Comparison of ENCODE assay signal across 25 cellular contexts in the genomic region with DNA sequence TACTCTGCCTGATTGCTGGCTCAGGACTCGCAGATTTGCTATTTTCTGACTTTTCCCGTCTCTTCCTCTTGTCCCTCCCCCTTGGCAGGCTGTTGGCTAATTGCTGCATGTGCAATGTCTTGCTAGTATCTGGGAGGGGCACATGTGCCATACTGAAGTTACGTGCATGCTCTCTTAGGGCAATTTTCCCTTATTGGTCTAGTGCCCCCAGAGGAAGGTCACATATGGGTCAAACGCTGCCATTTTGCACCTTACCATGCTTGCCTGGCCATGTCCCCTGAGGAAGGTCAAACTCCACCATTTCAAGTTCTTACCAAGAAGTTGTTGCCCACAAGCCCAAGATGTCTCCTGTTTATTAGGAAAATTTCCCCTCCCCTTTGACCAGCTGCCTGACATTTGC. TPM values are rescaled to one million over a fixed set of nuclear protein-coding genes. Genes with fewer than 3 reads are reported as not detected.
DNase-seq lines count a peak whose midpoint lies in the region; ATAC-seq, FAIRE-seq and TF ChIP-seq lines count a peak whose summit lies in the region.
"Had no signal": no experiment of that assay in that cellular context is flagged by ENCODE, and none has a peak within 500 bp of the region (broad histone marks: within the 10 kb centered on the region; RNA-seq: fewer than 3 reads in every experiment).

No MANE protein-coding gene starts in this region.

- TF ChIP-seq POLR2A in GM12878 (IDR thresholded peaks at IDR 0.05; ENCODE audit: low read depth, low read length) (no peak), transverse colon (IDR thresholded peaks at IDR 0.05) (no peak)

- DNase-seq in GM06990 (ENCODE audit: extremely low read depth, insufficient read length) (no peak), Karpas-422 (peak; percentile 48), GM12878 (ENCODE audit: low read depth, low spot score) (no peak), type B pancreatic cell (ENCODE audit: extremely low spot score, unreplicated experiment) (no peak), NCI-H1048 (lab: John Stamatoyannopoulos, UW) (no peak), transverse colon (no peak), progenitor cell of endocrine pancreas (ENCODE audit: low spot score, unreplicated experiment) (no peak)
- DNase-seq: activated CD4-positive, alpha-beta T cell treated with anti-CD3 and anti-CD28 coated beads, Interleukin-2, amount 50 U/mL, for 1 hour; activated CD8-positive, alpha-beta memory T cell treated with anti-CD3 and anti-CD28 coated beads, Interleukin-2, amount 50 U/mL, for 48 hours; gastrocnemius medialis; KG1; kidney; mammary epithelial cell; NCI-H1105; NCI-H2081 treated with DMSO at 0.1 percent for 48 hours; NCI-H446; Peyer's patch; stimulated activated CD4-positive, alpha-beta T cell treated with anti-CD3 and anti-CD28 coated beads, Interleukin-2, amount 100 ng/mL, for 24 hours; T-helper 17 cell had no signal

- H3K27me3 Mint-ChIP-seq in type B pancreatic cell (no peaks in the 10 kb centered on the region), progenitor cell of endocrine pancreas (no peaks in the 10 kb centered on the region)
- H3K27me3 Mint-ChIP-seq: T-helper 17 cell had no signal

- peaks cover 15% of the 10 kb centered on the region for H3K36me3 Mint-ChIP-seq in type B pancreatic cell
- H3K36me3 Mint-ChIP-seq in progenitor cell of endocrine pancreas (ENCODE audit: insufficient read depth): peaks cover 2% of the 10 kb centered on the region
- H3K36me3 Mint-ChIP-seq: stimulated activated effector memory CD8-positive, alpha-beta T cell treated with anti-CD3 and anti-CD28 coated beads, Interleukin-12 subunit alpha, Interleukin-12 subunit beta, amount 100 ng/mL, for 72 hours had no signal

- no peak for FAIRE-seq in GM12878 (lab: Jason Lieb, UNC)
- FAIRE-seq: D721Med, kidney had no signal

- no peaks in the 10 kb centered on the region for H3K9me3 ChIP-seq in Karpas-422 (ENCODE audit: low read length)
- H3K9me3 ChIP-seq in GM12878 (replicated peaks; ENCODE audit: control insufficient read depth, insufficient read depth, low read length): no peaks in the 10 kb centered on the region; the same call in 2 of the 3 replicates
- H3K9me3 ChIP-seq in transverse colon: no peaks in the 10 kb centered on the region
- H3K9me3 ChIP-seq: esophagus muscularis mucosa, gastrocnemius medialis, neutrophil, Peyer's patch had no signal

- H3K27me3 ChIP-seq in GM06990 (replicated peaks; ENCODE audit: control insufficient read depth, insufficient read depth, low read length) (no peaks in the 10 kb centered on the region), Karpas-422 (ENCODE audit: low read length) (no peaks in the 10 kb centered on the region), GM12878 (replicated peaks in 1 of 2; ENCODE audit: control insufficient read depth in 2 of 2, insufficient read depth in 2 of 2, low read length in 1 of 2) (peaks cover 0 to 3% of the 10 kb centered on the region in 2 experiments; a peak in 2 of 4 replicates), transverse colon (no peaks in the 10 kb centered on the region)
- H3K27me3 ChIP-seq: BLaER1 treated with 17β-estradiol and CSF1 and Interleukin-3, amounts not matched to agents 10 nM and 100 nM; esophagus muscularis mucosa; gastrocnemius medialis; neutrophil; Peyer's patch had no signal

- H3K9me3 Mint-ChIP-seq in type B pancreatic cell (no peaks in the 10 kb centered on the region), progenitor cell of endocrine pancreas (ENCODE audit: low read depth) (no peaks in the 10 kb centered on the region)
- H3K9me3 Mint-ChIP-seq: stimulated activated effector memory CD8-positive, alpha-beta T cell treated with anti-CD3 and anti-CD28 coated beads, Interleukin-12 subunit alpha, Interleukin-12 subunit beta, amount 100 ng/mL, for 72 hours had no signal

- H3K9me2 ChIP-seq in Karpas-422 (replicated peaks; ENCODE audit: insufficient read depth, low read length): no peaks in the 10 kb centered on the region

- no peak overlapping the region for H3K9ac ChIP-seq in Karpas-422 (ENCODE audit: low read length)
- no peak overlapping the region for H3K9ac ChIP-seq in GM12878 (ENCODE audit: control insufficient read depth, insufficient read depth, low read length)
- H3K9ac ChIP-seq: BLaER1 treated with 17β-estradiol and CSF1 and Interleukin-3, amounts not matched to agents 10 nM and 100 nM had no signal

- peak; percentile 13 for TF ChIP-seq CTCF in GM06990 (IDR thresholded peaks at IDR 0.05; ENCODE audit: insufficient read depth, low read length, poor library complexity, severe bottlenecking)
- TF ChIP-seq CTCF in GM12878 (IDR thresholded peaks at IDR 0.05 in 2 of 3, conservative IDR thresholded peaks at IDR 0.05 in 1 of 3; ENCODE audit: control insufficient read depth in 2 of 3, extremely low read depth in 1 of 3, insufficient read depth in 1 of 3, low read depth in 3 of 3, low read length in 3 of 3): peak in 2 of 3 experiments; percentile 18 to 28; a peak in 1 of 6 replicates
- TF ChIP-seq CTCF in type B pancreatic cell (conservative IDR thresholded peaks at IDR 0.05): no peak
- no peak for TF ChIP-seq CTCF in transverse colon (IDR thresholded peaks at IDR 0.05)
- no peak for TF ChIP-seq CTCF in progenitor cell of endocrine pancreas (IDR thresholded peaks at IDR 0.05; ENCODE audit: unreplicated experiment)

- H3K4me2 ChIP-seq in Karpas-422 (ENCODE audit: low read depth, low read length, poor library complexity, severe bottlenecking) (no peak overlapping the region), GM12878 (ENCODE audit: control insufficient read depth, insufficient read depth) (no peak overlapping the region)

- intact Hi-C loops in GM12878 (cut with micrococcal nuclease; ENCODE audit: unreplicated experiment): no loop called here
- intact Hi-C loops in transverse colon (cut with DNase I; ENCODE audit: low total_unique reads): no loop called here

- TF ChIP-seq EP300 in GM12878 (IDR thresholded peaks at IDR 0.05; ENCODE audit: borderline replicate concordance in 1 of 2, control insufficient read depth in 1 of 2, low read depth in 2 of 2, low read length in 2 of 2) (no peak), transverse colon (IDR thresholded peaks at IDR 0.05; ENCODE audit: low read depth) (no peak)

- WGBS in GM12878 (ENCODE audit: insufficient coverage, insufficient replicate concordance, low lambda C conversion rate, missing lambda C conversion rate): 42% methylated on average over 4 of the region's 4 CpGs
- 93 to 95% methylated on average over 4 of the region's 4 CpGs for WGBS in transverse colon (ENCODE audit: low coverage in 1 of 2), 2 donors

- H3K4me3 Mint-ChIP-seq in type B pancreatic cell (no peak overlapping the region), progenitor cell of endocrine pancreas (ENCODE audit: low read depth) (no peak overlapping the region)
- H3K4me3 Mint-ChIP-seq: stimulated activated effector memory CD8-positive, alpha-beta T cell treated with anti-CD3 and anti-CD28 coated beads, Interleukin-12 subunit alpha, Interleukin-12 subunit beta, amount 100 ng/mL, for 72 hours; T-helper 17 cell had no signal

- H3K4me1 ChIP-seq in Karpas-422 (ENCODE audit: low read length) (peaks cover 6% of the 10 kb centered on the region), GM12878 (ENCODE audit: control insufficient read depth, insufficient read depth, low read length) (0 out of 2 replicates have a peak, but pooled peaks cover 2% of the 10 kb centered on the region), transverse colon (no peaks in the 10 kb centered on the region)
- H3K4me1 ChIP-seq: esophagus muscularis mucosa, gastrocnemius medialis, Peyer's patch had no signal

- TF ChIP-seq RAD21 in GM12878 (IDR thresholded peaks at IDR 0.05; ENCODE audit: insufficient read depth, low read depth, low read length): no peak

- RAD21 ChIA-PET in GM12878 (lab: Charles Lee; ENCODE audit: unreplicated experiment): interaction anchor here (0.6 kb wide), 1 partner anchor 545 kb away, joined by 3 read pairs; no protein-coding TSS in a partner anchor

- no peak overlapping the region for H3K27ac ChIP-seq in Karpas-422 (ENCODE audit: low read length)
- no peak overlapping the region for H3K27ac ChIP-seq in GM12878 (ENCODE audit: control insufficient read depth, insufficient read depth)
- H3K27ac ChIP-seq in transverse colon: no peak overlapping the region
- H3K27ac ChIP-seq: BLaER1 treated with 17β-estradiol and CSF1 and Interleukin-3, amounts not matched to agents 10 nM and 100 nM; esophagus muscularis mucosa; gastrocnemius medialis; neutrophil; Peyer's patch; skin epidermis had no signal

- H3K36me3 ChIP-seq in GM06990 (ENCODE audit: control insufficient read depth, insufficient read depth, low read length) (no peaks in the 10 kb centered on the region), Karpas-422 (ENCODE audit: insufficient read depth, low read length) (no peaks in the 10 kb centered on the region), GM12878 (ENCODE audit: control insufficient read depth in 2 of 2, insufficient read depth in 2 of 2, low read length in 1 of 2) (no peaks in the 10 kb centered on the region), transverse colon (no peaks in the 10 kb centered on the region)
- H3K36me3 ChIP-seq: neutrophil, Peyer's patch had no signal

- H4K20me1 ChIP-seq in Karpas-422 (ENCODE audit: insufficient read depth, low read depth, low read length): no peaks in the 10 kb centered on the region
- no peaks in the 10 kb centered on the region; the same call in 1 of the 2 replicates for H4K20me1 ChIP-seq in GM12878 (ENCODE audit: control insufficient read depth, insufficient read depth)
- H4K20me1 ChIP-seq: BLaER1 treated with 17β-estradiol and CSF1 and Interleukin-3, amounts not matched to agents 10 nM and 100 nM had no signal

- H3K79me2 ChIP-seq in Karpas-422 (ENCODE audit: low read length): no peaks in the 10 kb centered on the region
- no peaks in the 10 kb centered on the region for H3K79me2 ChIP-seq in GM12878 (ENCODE audit: control insufficient read depth, insufficient read depth, low read length)

- SMC1A ChIA-PET in GM12878 (lab: Charles Lee; ENCODE audit: uncharacterized antibody, unreplicated experiment): no interaction called here

- BruUV-seq in GM12878 (replicated peaks; lab: Mats Ljungman, UMichigan): no TSS peak

- POLR2A ChIA-PET in GM12878 (lab: Charles Lee): no interaction called here

- H2AFZ ChIP-seq in Karpas-422 (ENCODE audit: low read length) (no peak overlapping the region), GM12878 (ENCODE audit: control insufficient read depth, low read depth, low read length) (no peak overlapping the region)

- H3K4me3 ChIP-seq in GM06990 (replicated peaks; ENCODE audit: low read depth, low read length): no peak overlapping the region
- no peak overlapping the region for H3K4me3 ChIP-seq in Karpas-422 (ENCODE audit: low read length)
- no peak overlapping the region for H3K4me3 ChIP-seq in GM12878
- H3K4me3 ChIP-seq in transverse colon: no peak overlapping the region
- H3K4me3 ChIP-seq: BLaER1 treated with 17β-estradiol and CSF1 and Interleukin-3, amounts not matched to agents 10 nM and 100 nM; esophagus muscularis mucosa; gastrocnemius medialis; Peyer's patch; skin epidermis had no signal

- in situ Hi-C loops in GM12878 (cut with MboI): no loop called here
- in situ Hi-C loops in transverse colon (cut with MboI; ENCODE audit: low pct_ligation_motif_present in 1 of 4, low pct_unique_long_range_greater_than_20kb in 1 of 4, low sequenced_read_pairs in 3 of 4): no loop called here

- ATAC-seq in GM12878: peak; percentile 38; the same call in 2 of the 3 replicates
- ATAC-seq: gastrocnemius medialis; stimulated activated effector memory CD8-positive, alpha-beta T cell treated with anti-CD3 and anti-CD28 coated beads, Interleukin-12 subunit alpha, Interleukin-12 subunit beta, amount 100 ng/mL, for 72 hours; T-helper 17 cell had no signal

- H3K27ac Mint-ChIP-seq in type B pancreatic cell (peak overlapping the region; percentile 60), progenitor cell of endocrine pancreas (no peak overlapping the region)
- H3K27ac Mint-ChIP-seq: stimulated activated effector memory CD8-positive, alpha-beta T cell treated with anti-CD3 and anti-CD28 coated beads, Interleukin-12 subunit alpha, Interleukin-12 subunit beta, amount 100 ng/mL, for 72 hours; T-helper 17 cell had no signal

- CTCF ChIA-PET in GM12878 (lab: Yijun Ruan, JAX): no interaction called here

- H3K4me1 Mint-ChIP-seq in type B pancreatic cell (ENCODE audit: unreplicated experiment) (no peaks in the 10 kb centered on the region), progenitor cell of endocrine pancreas (ENCODE audit: low read depth) (no peaks in the 10 kb centered on the region)

RNA-seq across cellular contexts. Expression of a gene that starts 13.9 kb away (rescaled TPM):
- 20.3 and 30.3 TPM in 2 replicates for total RNA-seq in Karpas-422 (2014; rRNA removed; shearing (Covaris generic); ENCODE audit: low replicate concordance)
- total RNA-seq in GM12878 (2013; cell fraction: nucleolus; rRNA removed): 68.5 and 75.2 TPM in 2 replicates
- total RNA-seq in GM12878 (2014; rRNA removed) (3.2 and 5.0 TPM in 2 replicates), GM12878 (2014; rRNA removed; fragmentation: Illumina TruSeq; extraction: Trizol) (7.0 and 7.2 TPM in 2 replicates), GM12878 (2021) (6.6 and 7.7 TPM in 2 replicates), type B pancreatic cell (ENCODE audit: low replicate concordance) (62.8 and 83.5 TPM in 2 replicates), transverse colon (10 to 100 TPM; 23.5 to 74.8 (median 57.0) TPM), progenitor cell of endocrine pancreas (141 and 146 TPM in 2 replicates)
- polyA plus RNA-seq in GM12878 (2011; ENCODE audit: low read depth): 1.6 TPM
- polyA plus RNA-seq in GM12878 (2011; rRNA removed) (8.0 and 9.3 TPM in 2 replicates), GM12878 (2014; fragmentation: Illumina TruSeq; extraction: Trizol) (4.4 and 4.8 TPM in 2 replicates), GM12878 (2014; fragmentation: Nextera tagmentation; extraction: Ambion mirVana) (1 to 10 TPM in 1 of 2 experiments, under 1 TPM in 1; 0.75 to 1.6 TPM), GM12878 (2014; rRNA removed) (2.3 and 2.7 TPM in 2 replicates), GM12878 (2016; fragmentation: Nextera tagmentation; extraction: Ambion mirVana) (1 to 10 TPM; 5.5 to 5.7 TPM)
- polyA plus RNA-seq in GM12878 (2011; cell fraction: cytosol; rRNA removed): 5.9 and 7.4 TPM in 2 replicates
- polyA plus RNA-seq in GM12878 (2011; cell fraction: nucleus; rRNA removed): 6.2 and 6.3 TPM in 2 replicates
- 1.4 and 2.1 TPM in 2 replicates for polyA plus RNA-seq in GM12878 (2012)
- 24.5 and 27.1 TPM in 2 replicates for polyA minus RNA-seq in GM12878 (2011; rRNA and poly(A)+ RNA removed)
- polyA minus RNA-seq in GM12878 (2011; cell fraction: cytosol; rRNA and poly(A)+ RNA removed): 7.9 and 11.3 TPM in 2 replicates
- polyA minus RNA-seq in GM12878 (2011; cell fraction: nucleus; rRNA and poly(A)+ RNA removed): 21.9 and 27.0 TPM in 2 replicates

RNA-seq across cellular contexts. Expression of a gene that starts 27.7 kb away (rescaled TPM):
- total RNA-seq in Karpas-422 (2014; rRNA removed; shearing (Covaris generic); ENCODE audit: low replicate concordance): 14.9 and 23.5 TPM in 2 replicates
- total RNA-seq in GM12878 (2013; cell fraction: nucleolus; rRNA removed): 80.3 and 81.5 TPM in 2 replicates
- total RNA-seq in GM12878 (2014; rRNA removed): 10.2 and 10.7 TPM in 2 replicates
- 9.3 and 11.4 TPM in 2 replicates for total RNA-seq in GM12878 (2014; rRNA removed; fragmentation: Illumina TruSeq; extraction: Trizol)
- total RNA-seq in GM12878 (2021): 6.5 and 6.6 TPM in 2 replicates
- 4.4 TPM for polyA plus RNA-seq in GM12878 (2011; ENCODE audit: low read depth)
- 13.1 and 15.7 TPM in 2 replicates for polyA plus RNA-seq in GM12878 (2011; rRNA removed)
- 10.6 and 16.5 TPM in 2 replicates for polyA plus RNA-seq in GM12878 (2011; cell fraction: cytosol; rRNA removed)
- 52.6 and 66.0 TPM in 2 replicates for polyA plus RNA-seq in GM12878 (2011; cell fraction: nucleus; rRNA removed)
- 4.0 and 8.3 TPM in 2 replicates for polyA plus RNA-seq in GM12878 (2012)
- polyA plus RNA-seq in GM12878 (2014; fragmentation: Illumina TruSeq; extraction: Trizol): 5.9 and 8.5 TPM in 2 replicates
- 1 to 10 TPM; 2.0 to 2.9 TPM for polyA plus RNA-seq in GM12878 (2014; fragmentation: Nextera tagmentation; extraction: Ambion mirVana)
- polyA plus RNA-seq in GM12878 (2014; rRNA removed): 11.2 and 11.3 TPM in 2 replicates
- polyA plus RNA-seq in GM12878 (2016; fragmentation: Nextera tagmentation; extraction: Ambion mirVana): 1 to 10 TPM; 7.7 to 9.7 TPM
- 19.2 and 29.6 TPM in 2 replicates for polyA minus RNA-seq in GM12878 (2011; rRNA and poly(A)+ RNA removed)
- polyA minus RNA-seq in GM12878 (2011; cell fraction: cytosol; rRNA and poly(A)+ RNA removed): 6.3 and 9.3 TPM in 2 replicates
- 16.3 and 21.0 TPM in 2 replicates for polyA minus RNA-seq in GM12878 (2011; cell fraction: nucleus; rRNA and poly(A)+ RNA removed)
- total RNA-seq in type B pancreatic cell (ENCODE audit: low replicate concordance): 28.3 and 32.8 TPM in 2 replicates
- 10 to 100 TPM; 12.7 to 84.2 (median 31.4) TPM for total RNA-seq in transverse colon
- 41.2 and 52.6 TPM in 2 replicates for total RNA-seq in progenitor cell of endocrine pancreas

Comparison
In these comparisons a context has a peak if more than half of its experiments do, and no peak if none do; other contexts are left out.
1. CTCF ChIP-seq: peak in GM06990 (single experiment) and GM12878 (2 of 3); none in type B pancreatic cell (single experiment), transverse colon (0 of 5) and progenitor cell of endocrine pancreas (single experiment).